In genomic region chr1:156504062-156504813, GRCh38 we compare ENCODE assay signal across 8 cellular contexts. TPM values are rescaled to one million over a fixed set of nuclear protein-coding genes. Genes with fewer than 3 reads are reported as not detected.
DNase-seq lines count a peak whose midpoint lies in the region; ATAC-seq and TF ChIP-seq lines count a peak whose summit lies in the region.

No MANE protein-coding gene starts in this region.

- DNase-seq in CD14-positive monocyte (ENCODE audit: low spot score) (no peak), HT1080 (ENCODE audit: low read depth) (peak; percentile 17), fibroblast of pulmonary artery (ENCODE audit: low read depth) (peak; percentile 27), sigmoid colon (no peak)

- no peak for TF ChIP-seq POLR2A in sigmoid colon (IDR thresholded peaks at IDR 0.05)

- H3K4me1 ChIP-seq in sigmoid colon, result peaks cover 0 to 67% (median 62%) of the 10 kb centered on the region in 4 donors

- peak overlapping the region; percentile 98 to 100 (median 100) for H3K27ac ChIP-seq in sigmoid colon

- H3K36me3 Mint-ChIP-seq in CD14-positive monocyte, result no peaks in the 10 kb centered on the region
- H3K36me3 Mint-ChIP-seq in T-helper 1 cell treated with Interleukin-12 subunit alpha and Interleukin-12 subunit beta and Interleukin-4 antibody, amounts not matched to agents 30 μg/mL and 1 μg/mL, for 36 hours (ENCODE audit: low read depth), result peaks cover 2% of the 10 kb centered on the region

- ATAC-seq in HG02642 (IDR thresholded peaks at IDR 0.05; ENCODE audit: poor library complexity, unreplicated experiment) (no peak), HG02840 (IDR thresholded peaks at IDR 0.05; ENCODE audit: low FRiP score, unreplicated experiment) (no peak), GM21737 (IDR thresholded peaks at IDR 0.05; ENCODE audit: unreplicated experiment) (no peak)

- H3K4me1 Mint-ChIP-seq in CD14-positive monocyte, result peaks cover 58% of the 10 kb centered on the region
- peaks cover 64% of the 10 kb centered on the region for H3K4me1 Mint-ChIP-seq in T-helper 1 cell treated with Interleukin-12 subunit alpha and Interleukin-12 subunit beta and Interleukin-4 antibody, amounts not matched to agents 30 μg/mL and 1 μg/mL, for 36 hours (ENCODE audit: low read depth)

- no peak for TF ChIP-seq EP300 in sigmoid colon (IDR thresholded peaks at IDR 0.05)

- H3K9me3 Mint-ChIP-seq in CD14-positive monocyte, result peaks cover 0 to 3% (median 0%) of the 10 kb centered on the region in 7 donors
- H3K9me3 Mint-ChIP-seq in T-helper 1 cell treated with Interleukin-12 subunit alpha and Interleukin-12 subunit beta and Interleukin-4 antibody, amounts not matched to agents 30 μg/mL and 1 μg/mL, for 36 hours, result no peaks in the 10 kb centered on the region

- no peaks in the 10 kb centered on the region for H3K9me3 ChIP-seq in sigmoid colon

- no peaks in the 10 kb centered on the region for H3K27me3 Mint-ChIP-seq in CD14-positive monocyte (ENCODE audit: low read depth in 3 of 3)
- H3K27me3 Mint-ChIP-seq in T-helper 1 cell treated with Interleukin-12 subunit alpha and Interleukin-12 subunit beta and Interleukin-4 antibody, amounts not matched to agents 30 μg/mL and 1 μg/mL, for 36 hours (ENCODE audit: low read depth), result no peaks in the 10 kb centered on the region

- intact Hi-C loops in CD14-positive monocyte (cut with micrococcal nuclease), result loop anchor here in 1 of 2 donors (5.0 to 10.0 kb wide), 3 partner anchors 48 to 243 kb away; partner anchors contain the start of genes ISG20L2 and METTL25B
- intact Hi-C loops in sigmoid colon (cut with DNase I), result no loop called here

- TF ChIP-seq CTCF in CD14-positive monocyte (IDR thresholded peaks at IDR 0.05) (no peak), fibroblast of pulmonary artery (IDR thresholded peaks at IDR 0.05; ENCODE audit: low read length, missing control alignments) (no peak), sigmoid colon (IDR thresholded peaks at IDR 0.05) (no peak)

- H3K4me3 Mint-ChIP-seq in CD14-positive monocyte, result peak overlapping the region; percentile 72 to 90
- peak overlapping the region; percentile 79 for H3K4me3 Mint-ChIP-seq in T-helper 1 cell treated with Interleukin-12 subunit alpha and Interleukin-12 subunit beta and Interleukin-4 antibody, amounts not matched to agents 30 μg/mL and 1 μg/mL, for 36 hours

- no peaks in the 10 kb centered on the region for H3K36me3 ChIP-seq in sigmoid colon

- H3K4me3 ChIP-seq in fibroblast of pulmonary artery (replicated peaks; ENCODE audit: low read depth, low read length) (peak overlapping the region; percentile 44), sigmoid colon (peak overlapping the region; percentile 17 to 38 (median 32))

- WGBS in sigmoid colon, 2 donors, result 39 to 40% methylated on average over 8 of the region's 8 CpGs

- no peaks in the 10 kb centered on the region for H3K27me3 ChIP-seq in sigmoid colon

- peak overlapping the region; percentile 95 to 100 (median 99) for H3K27ac Mint-ChIP-seq in CD14-positive monocyte
- peak overlapping the region; percentile 96 for H3K27ac Mint-ChIP-seq in T-helper 1 cell treated with Interleukin-12 subunit alpha and Interleukin-12 subunit beta and Interleukin-4 antibody, amounts not matched to agents 30 μg/mL and 1 μg/mL, for 36 hours

RNA-seq across cellular contexts. Expression of gene MEF2D, which starts 3.7 kb away (rescaled TPM):
- polyA plus RNA-seq in CD14-positive monocyte (1 to 10 TPM; 4.5 to 8.0 TPM), sigmoid colon (10 to 100 TPM; 13.2 to 31.2 (median 22.9) TPM)
- 21.6 and 27.9 TPM in 2 replicates for total RNA-seq in HT1080 (2014; rRNA removed; shearing (Covaris generic))
- polyA plus RNA-seq in HT1080 (2015; cell fraction: cytosol; rRNA removed), result 58.1 and 61.9 TPM in 2 replicates
- 72.6 and 75.6 TPM in 2 replicates for polyA plus RNA-seq in HT1080 (2015; cell fraction: nucleus; rRNA removed)
- 10 to 100 TPM; 39.8 to 61.6 (median 53.2) TPM for total RNA-seq in sigmoid colon

Comparison
In these comparisons a context has a peak if more than half of its experiments do, and no peak if none do; other contexts are left out.
1. DNase-seq: peak in HT1080 (single experiment) and fibroblast of pulmonary artery (single experiment); none in CD14-positive monocyte (single experiment) and sigmoid colon (single experiment).